Comparison of ENCODE assay signal across 1 cellular context in the genomic region with DNA sequence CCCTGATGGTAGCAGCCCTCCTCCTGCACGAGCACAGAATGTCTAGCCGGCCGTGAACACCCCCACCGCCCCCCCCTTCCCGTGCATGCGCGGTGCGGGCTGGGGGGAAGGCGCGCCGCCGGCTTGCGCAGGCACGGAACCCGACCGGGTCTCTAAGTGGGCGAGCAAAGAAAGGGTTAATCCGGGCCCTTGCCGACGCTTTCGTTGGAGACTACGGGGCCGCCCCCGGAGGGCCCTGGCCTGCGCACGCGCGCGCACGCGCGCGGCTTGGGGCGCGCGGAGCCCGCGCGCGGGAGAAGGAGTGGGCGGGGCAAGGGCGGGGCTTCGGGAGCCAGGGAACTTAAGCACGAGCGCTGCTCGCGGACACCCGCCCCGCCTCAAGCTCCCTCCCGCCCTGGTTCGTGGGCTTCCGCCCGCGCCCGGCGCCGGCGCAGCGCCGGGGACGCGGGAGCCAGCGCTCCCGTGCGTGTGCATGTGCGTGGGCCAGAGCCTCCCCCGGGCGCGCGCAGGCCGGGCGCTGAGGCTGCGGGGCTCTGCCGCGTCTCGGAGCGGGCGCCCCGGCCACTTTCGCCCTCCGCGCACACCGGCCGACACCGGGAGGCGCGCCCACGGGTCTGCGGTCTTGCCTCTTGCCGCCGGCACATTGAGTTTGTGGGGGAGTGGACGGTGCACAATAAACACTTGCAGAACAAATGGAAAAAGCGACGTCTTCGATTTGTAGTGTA.
TF ChIP-seq lines count a peak whose summit lies in the region.

No MANE protein-coding gene starts in this region.

TF ChIP-seq in K562, 482 proteins besides CTCF, POLR2A, EP300 and RAD21 (continued from another document and continues in another):
- TF ChIP-seq, protein P1, sequence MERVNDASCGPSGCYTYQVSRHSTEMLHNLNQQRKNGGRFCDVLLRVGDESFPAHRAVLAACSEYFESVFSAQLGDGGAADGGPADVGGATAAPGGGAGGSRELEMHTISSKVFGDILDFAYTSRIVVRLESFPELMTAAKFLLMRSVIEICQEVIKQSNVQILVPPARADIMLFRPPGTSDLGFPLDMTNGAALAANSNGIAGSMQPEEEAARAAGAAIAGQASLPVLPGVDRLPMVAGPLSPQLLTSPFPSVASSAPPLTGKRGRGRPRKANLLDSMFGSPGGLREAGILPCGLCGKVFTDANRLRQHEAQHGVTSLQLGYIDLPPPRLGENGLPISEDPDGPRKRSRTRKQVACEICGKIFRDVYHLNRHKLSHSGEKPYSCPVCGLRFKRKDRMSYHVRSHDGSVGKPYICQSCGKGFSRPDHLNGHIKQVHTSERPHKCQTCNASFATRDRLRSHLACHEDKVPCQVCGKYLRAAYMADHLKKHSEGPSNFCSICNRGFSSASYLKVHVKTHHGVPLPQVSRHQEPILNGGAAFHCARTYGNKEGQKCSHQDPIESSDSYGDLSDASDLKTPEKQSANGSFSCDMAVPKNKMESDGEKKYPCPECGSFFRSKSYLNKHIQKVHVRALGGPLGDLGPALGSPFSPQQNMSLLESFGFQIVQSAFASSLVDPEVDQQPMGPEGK (CRISPR knock-in tag; IDR thresholded peaks at IDR 0.05; ENCODE audit: borderline replicate concordance) = no peak
- TF ChIP-seq TEAD1 (CRISPR knock-in tag; IDR thresholded peaks at IDR 0.05) (peak in 1 of 2 experiments; percentile 86; a peak in 2 of 4 replicates), ZNF316 (IDR thresholded peaks at IDR 0.05) (no peak), KDM5B (IDR thresholded peaks at IDR 0.05; ENCODE audit: insufficient replicate concordance, low read depth, low read length) (peak; percentile 35), GABPB2 (CRISPR knock-in tag; conservative IDR thresholded peaks at IDR 0.05) (no peak), EZH2 (IDR thresholded peaks at IDR 0.05; ENCODE audit: borderline replicate concordance, low read depth, low read length) (no peak), NR2C2 (CRISPR knock-in tag; IDR thresholded peaks at IDR 0.05) (no peak), NR2C2 (tag; IDR thresholded peaks at IDR 0.05) (peak; percentile 67; the same call in 1 of the 2 replicates), ZNF282 (CRISPR knock-in tag; IDR thresholded peaks at IDR 0.05) (no peak), ZBTB17 (CRISPR knock-in tag; IDR thresholded peaks at IDR 0.05) (0 out of 2 replicates have a peak, but pooled peaks have one; percentile 29), EHMT2 (IDR thresholded peaks at IDR 0.05) (no peak), ZBTB11 (CRISPR knock-in tag; IDR thresholded peaks at IDR 0.05) (peak in 1 of 3 experiments; percentile 90; a peak in 2 of 6 replicates), BDP1 (IDR thresholded peaks at IDR 0.05; ENCODE audit: insufficient read depth, insufficient read length) (no peak), ZNF212 (CRISPR knock-in tag; IDR thresholded peaks at IDR 0.05) (no peak), COPS2 (conservative IDR thresholded peaks at IDR 0.05) (no peak), FOXJ3 (CRISPR knock-in tag; IDR thresholded peaks at IDR 0.05) (no peak), HOXB6 (CRISPR knock-in tag; IDR thresholded peaks at IDR 0.05; ENCODE audit: borderline replicate concordance) (no peak), PURB (CRISPR knock-in tag; IDR thresholded peaks at IDR 0.05; ENCODE audit: low read depth) (no peak), SUPT5H (IDR thresholded peaks at IDR 0.05) (no peak; the same call in 1 of the 2 replicates), ZFP1 (CRISPR knock-in tag; IDR thresholded peaks at IDR 0.05) (no peak), CREM (IDR thresholded peaks at IDR 0.05; ENCODE audit: low read depth) (peak; percentile 40; the same call in 1 of the 2 replicates), ZFP36 (IDR thresholded peaks at IDR 0.05; ENCODE audit: low read depth, low read length, partially characterized antibody) (no peak), KDM2B (CRISPR knock-in tag; IDR thresholded peaks at IDR 0.05) (peak; percentile 90), CHD4 (IDR thresholded peaks at IDR 0.05; ENCODE audit: insufficient read depth, insufficient replicate concordance, low read depth, low read length, poor library complexity, severe bottlenecking) (no peak), SIX5 (IDR thresholded peaks at IDR 0.05; ENCODE audit: borderline replicate concordance in 1 of 2, insufficient read depth in 1 of 2, low read depth in 1 of 2, low read length in 2 of 2) (no peak), MYBL2 (IDR thresholded peaks at IDR 0.05; ENCODE audit: low read depth) (no peak), MYBL2 (CRISPR knock-in tag; IDR thresholded peaks at IDR 0.05; ENCODE audit: borderline replicate concordance) (no peak), ZNF75A (CRISPR knock-in tag; IDR thresholded peaks at IDR 0.05) (no peak), GATAD2B (IDR thresholded peaks at IDR 0.05; ENCODE audit: borderline replicate concordance) (peak; percentile 85; the same call in 1 of the 2 replicates), RUNX1 (IDR thresholded peaks at IDR 0.05; ENCODE audit: low read depth) (no peak; the same call in 1 of the 2 replicates), FOXK2 (conservative IDR thresholded peaks at IDR 0.05 in 1 of 2, IDR thresholded peaks at IDR 0.05 in 1 of 2; ENCODE audit: low read depth in 2 of 2) (no peak), ZNF143 (CRISPR knock-in tag; IDR thresholded peaks at IDR 0.05) (no peak), ZNF431 (CRISPR knock-in tag; IDR thresholded peaks at IDR 0.05) (no peak), UBTF (IDR thresholded peaks at IDR 0.05; ENCODE audit: borderline replicate concordance in 1 of 2, low read depth in 2 of 2, low read length in 2 of 2) (0 out of 4 replicates have a peak, but pooled peaks of 1 of the 2 experiments have one; percentile 57), HMG20A (CRISPR knock-in tag; conservative IDR thresholded peaks at IDR 0.05) (no peak), RBM17 (IDR thresholded peaks at IDR 0.05; ENCODE audit: borderline replicate concordance, low read depth, low read length) (no peak), CAMTA2 (CRISPR knock-in tag; conservative IDR thresholded peaks at IDR 0.05) (no peak), SREBF1 (IDR thresholded peaks at IDR 0.05; ENCODE audit: borderline replicate concordance, low read depth, low read length) (no peak), TAF15 (IDR thresholded peaks at IDR 0.05; ENCODE audit: low read depth, low read length) (no peak)
- TF ChIP-seq, protein P2, sequence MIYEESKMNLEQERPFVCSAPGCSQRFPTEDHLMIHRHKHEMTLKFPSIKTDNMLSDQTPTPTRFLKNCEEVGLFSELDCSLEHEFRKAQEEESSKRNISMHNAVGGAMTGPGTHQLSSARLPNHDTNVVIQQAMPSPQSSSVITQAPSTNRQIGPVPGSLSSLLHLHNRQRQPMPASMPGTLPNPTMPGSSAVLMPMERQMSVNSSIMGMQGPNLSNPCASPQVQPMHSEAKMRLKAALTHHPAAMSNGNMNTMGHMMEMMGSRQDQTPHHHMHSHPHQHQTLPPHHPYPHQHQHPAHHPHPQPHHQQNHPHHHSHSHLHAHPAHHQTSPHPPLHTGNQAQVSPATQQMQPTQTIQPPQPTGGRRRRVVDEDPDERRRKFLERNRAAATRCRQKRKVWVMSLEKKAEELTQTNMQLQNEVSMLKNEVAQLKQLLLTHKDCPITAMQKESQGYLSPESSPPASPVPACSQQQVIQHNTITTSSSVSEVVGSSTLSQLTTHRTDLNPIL (CRISPR knock-in tag; IDR thresholded peaks at IDR 0.05) = no peak
- TF ChIP-seq, protein P3, sequence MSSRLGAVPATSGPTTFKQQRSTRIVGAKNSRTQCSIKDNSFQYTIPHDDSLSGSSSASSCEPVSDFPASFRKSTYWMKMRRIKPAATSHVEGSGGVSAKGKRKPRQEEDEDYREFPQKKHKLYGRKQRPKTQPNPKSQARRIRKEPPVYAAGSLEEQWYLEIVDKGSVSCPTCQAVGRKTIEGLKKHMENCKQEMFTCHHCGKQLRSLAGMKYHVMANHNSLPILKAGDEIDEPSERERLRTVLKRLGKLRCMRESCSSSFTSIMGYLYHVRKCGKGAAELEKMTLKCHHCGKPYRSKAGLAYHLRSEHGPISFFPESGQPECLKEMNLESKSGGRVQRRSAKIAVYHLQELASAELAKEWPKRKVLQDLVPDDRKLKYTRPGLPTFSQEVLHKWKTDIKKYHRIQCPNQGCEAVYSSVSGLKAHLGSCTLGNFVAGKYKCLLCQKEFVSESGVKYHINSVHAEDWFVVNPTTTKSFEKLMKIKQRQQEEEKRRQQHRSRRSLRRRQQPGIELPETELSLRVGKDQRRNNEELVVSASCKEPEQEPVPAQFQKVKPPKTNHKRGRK (tag; IDR thresholded peaks at IDR 0.05) = no peak
- TF ChIP-seq, protein P4, sequence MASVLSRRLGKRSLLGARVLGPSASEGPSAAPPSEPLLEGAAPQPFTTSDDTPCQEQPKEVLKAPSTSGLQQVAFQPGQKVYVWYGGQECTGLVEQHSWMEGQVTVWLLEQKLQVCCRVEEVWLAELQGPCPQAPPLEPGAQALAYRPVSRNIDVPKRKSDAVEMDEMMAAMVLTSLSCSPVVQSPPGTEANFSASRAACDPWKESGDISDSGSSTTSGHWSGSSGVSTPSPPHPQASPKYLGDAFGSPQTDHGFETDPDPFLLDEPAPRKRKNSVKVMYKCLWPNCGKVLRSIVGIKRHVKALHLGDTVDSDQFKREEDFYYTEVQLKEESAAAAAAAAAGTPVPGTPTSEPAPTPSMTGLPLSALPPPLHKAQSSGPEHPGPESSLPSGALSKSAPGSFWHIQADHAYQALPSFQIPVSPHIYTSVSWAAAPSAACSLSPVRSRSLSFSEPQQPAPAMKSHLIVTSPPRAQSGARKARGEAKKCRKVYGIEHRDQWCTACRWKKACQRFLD (CRISPR knock-in tag; IDR thresholded peaks at IDR 0.05) = peak; percentile 99
- TF ChIP-seq, protein P5, sequence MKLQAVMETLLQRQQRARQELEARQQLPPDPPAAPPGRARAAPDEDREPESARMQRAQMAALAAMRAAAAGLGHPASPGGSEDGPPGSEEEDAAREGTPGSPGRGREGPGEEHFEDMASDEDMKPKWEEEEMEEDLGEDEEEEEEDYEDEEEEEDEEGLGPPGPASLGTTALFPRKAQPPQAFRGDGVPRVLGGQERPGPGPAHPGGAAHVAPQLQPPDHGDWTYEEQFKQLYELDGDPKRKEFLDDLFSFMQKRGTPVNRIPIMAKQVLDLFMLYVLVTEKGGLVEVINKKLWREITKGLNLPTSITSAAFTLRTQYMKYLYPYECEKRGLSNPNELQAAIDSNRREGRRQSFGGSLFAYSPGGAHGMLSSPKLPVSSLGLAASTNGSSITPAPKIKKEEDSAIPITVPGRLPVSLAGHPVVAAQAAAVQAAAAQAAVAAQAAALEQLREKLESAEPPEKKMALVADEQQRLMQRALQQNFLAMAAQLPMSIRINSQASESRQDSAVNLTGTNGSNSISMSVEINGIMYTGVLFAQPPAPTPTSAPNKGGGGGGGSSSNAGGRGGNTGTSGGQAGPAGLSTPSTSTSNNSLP (IDR thresholded peaks at IDR 0.05; ENCODE audit: borderline replicate concordance, low read depth, low read length) = no peak
- TF ChIP-seq, protein P6, sequence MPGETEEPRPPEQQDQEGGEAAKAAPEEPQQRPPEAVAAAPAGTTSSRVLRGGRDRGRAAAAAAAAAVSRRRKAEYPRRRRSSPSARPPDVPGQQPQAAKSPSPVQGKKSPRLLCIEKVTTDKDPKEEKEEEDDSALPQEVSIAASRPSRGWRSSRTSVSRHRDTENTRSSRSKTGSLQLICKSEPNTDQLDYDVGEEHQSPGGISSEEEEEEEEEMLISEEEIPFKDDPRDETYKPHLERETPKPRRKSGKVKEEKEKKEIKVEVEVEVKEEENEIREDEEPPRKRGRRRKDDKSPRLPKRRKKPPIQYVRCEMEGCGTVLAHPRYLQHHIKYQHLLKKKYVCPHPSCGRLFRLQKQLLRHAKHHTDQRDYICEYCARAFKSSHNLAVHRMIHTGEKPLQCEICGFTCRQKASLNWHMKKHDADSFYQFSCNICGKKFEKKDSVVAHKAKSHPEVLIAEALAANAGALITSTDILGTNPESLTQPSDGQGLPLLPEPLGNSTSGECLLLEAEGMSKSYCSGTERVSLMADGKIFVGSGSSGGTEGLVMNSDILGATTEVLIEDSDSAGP (CRISPR knock-in tag; IDR thresholded peaks at IDR 0.05) = no peak
